Comparison of ENCODE assay signal across 17 cellular contexts in genomic region chr3:150324261-150324660, GRCh38.
DNase-seq lines count a peak whose midpoint lies in the region; ATAC-seq and TF ChIP-seq lines count a peak whose summit lies in the region.
"Had no signal": no experiment of that assay in that cellular context is flagged by ENCODE, and none has a peak within 500 bp of the region (broad histone marks: within the 10 kb centered on the region; RNA-seq: fewer than 3 reads in every experiment).

No MANE protein-coding gene starts in this region.

- H3K27me3 ChIP-seq in GM23338 (ENCODE audit: insufficient read depth) = no peaks in the 10 kb centered on the region
- H3K27me3 ChIP-seq in Panc1 (ENCODE audit: control insufficient read depth, insufficient read depth, low read length) = no peaks in the 10 kb centered on the region
- H3K27me3 ChIP-seq in trophoblast cell (ENCODE audit: insufficient read depth, low read length) = no peaks in the 10 kb centered on the region
- H3K27me3 ChIP-seq in naive thymus-derived CD4-positive, alpha-beta T cell (ENCODE audit: control insufficient read depth in 2 of 2, insufficient read depth in 2 of 2, low read length in 2 of 2) = no peaks in the 10 kb centered on the region

- H4K91ac ChIP-seq in trophoblast cell (ENCODE audit: low read depth, low read length) = peak overlapping the region; percentile 67

- BruUV-seq in Panc1 (replicated peaks; lab: Mats Ljungman, UMichigan) = no TSS peak

- peaks cover 3% of the 10 kb centered on the region; the same call in 1 of the 3 replicates for H3K36me3 Mint-ChIP-seq in GM23338 (ENCODE audit: low read depth)
- no peaks in the 10 kb centered on the region for H3K36me3 Mint-ChIP-seq in nephron (ENCODE audit: low read depth)
- peaks cover 0 to 4% (median 0%) of the 10 kb centered on the region in 5 donors for H3K36me3 Mint-ChIP-seq in naive thymus-derived CD4-positive, alpha-beta T cell

- ATAC-seq in GM23338 (no peak), Panc1 (no peak), HG02610 (IDR thresholded peaks at IDR 0.05; ENCODE audit: unreplicated experiment) (no peak)
- ATAC-seq in naive thymus-derived CD4-positive, alpha-beta T cell = no peak
- ATAC-seq: A549 had no signal

- 0 out of 2 replicates have a peak, but pooled peaks cover 4% of the 10 kb centered on the region for H3K9me2 ChIP-seq in GM23338 (ENCODE audit: insufficient read depth)

- WGBS in trophoblast cell (ENCODE audit: extremely low coverage, insufficient coverage, insufficient read length) = no CpG with 5 or more reads among the region's 3 CpGs

- H3K79me2 ChIP-seq in GM23338 (replicated peaks; ENCODE audit: insufficient read depth) (no peaks in the 10 kb centered on the region), trophoblast cell (ENCODE audit: control insufficient read depth, insufficient read depth, low read length, poor library complexity) (peaks cover 3% of the 10 kb centered on the region)

- no peak overlapping the region for H3K23ac ChIP-seq in trophoblast cell (ENCODE audit: low read length)

- no peak overlapping the region for H4K8ac ChIP-seq in trophoblast cell (ENCODE audit: low read depth, low read length)

- H3F3A ChIP-seq in GM23338 (replicated peaks; ENCODE audit: low read depth) = no peaks in the 10 kb centered on the region

- H2BK12ac ChIP-seq in trophoblast cell (ENCODE audit: low read length) = peak overlapping the region; percentile 93

- CTCF ChIA-PET in Panc1 (lab: Charles Lee) = no interaction called here
- CTCF ChIA-PET in naive thymus-derived CD4-positive, alpha-beta T cell (lab: Charles Lee) = no interaction called here

- H4K12ac ChIP-seq in trophoblast cell (ENCODE audit: low read depth, low read length) = no peak overlapping the region

- H3K4me3 Mint-ChIP-seq in GM23338 = no peak overlapping the region
- no peak overlapping the region for H3K4me3 Mint-ChIP-seq in nephron
- H3K4me3 Mint-ChIP-seq in naive thymus-derived CD4-positive, alpha-beta T cell = no peak overlapping the region
- H3K4me3 Mint-ChIP-seq: CD4-positive, alpha-beta T cell had no signal

- no peak overlapping the region for H2AK5ac ChIP-seq in trophoblast cell (ENCODE audit: low read length)

- H3K4me3 ChIP-seq in GM23338 (no peak overlapping the region), Panc1 (ENCODE audit: low read depth in 2 of 2, low read length in 2 of 2) (no peak overlapping the region), trophoblast cell (ENCODE audit: low read depth, low read length) (no peak overlapping the region)
- H3K4me3 ChIP-seq in naive thymus-derived CD4-positive, alpha-beta T cell (ENCODE audit: low read length) = no peak overlapping the region
- H3K4me3 ChIP-seq: A549, HAP-1 had no signal

- peaks cover 28% of the 10 kb centered on the region for H3K79me1 ChIP-seq in trophoblast cell (ENCODE audit: low read length)

- H3K9me3 ChIP-seq in Panc1 (ENCODE audit: control insufficient read depth, insufficient read depth, low read depth, low read length) = no peaks in the 10 kb centered on the region; the same call in 1 of the 2 replicates
- no peaks in the 10 kb centered on the region for H3K9me3 ChIP-seq in trophoblast cell (ENCODE audit: insufficient read depth, low read depth, low read length)
- no peaks in the 10 kb centered on the region for H3K9me3 ChIP-seq in naive thymus-derived CD4-positive, alpha-beta T cell (ENCODE audit: control insufficient read depth in 2 of 3, low read length in 3 of 3)
- H3K9me3 ChIP-seq: A549, HAP-1 had no signal

- intact Hi-C loops in Panc1 (cut with micrococcal nuclease; ENCODE audit: unreplicated experiment) = no loop called here
- intact Hi-C loops in naive thymus-derived CD4-positive, alpha-beta T cell (cut with micrococcal nuclease) = no loop called here

- H3K4me2 ChIP-seq in GM23338 (no peak overlapping the region), trophoblast cell (ENCODE audit: low read length) (no peak overlapping the region)
- H3K4me2 ChIP-seq: A549 had no signal

- H3K27me3 Mint-ChIP-seq in GM23338 (ENCODE audit: insufficient read depth, low read depth, poor library complexity) = no peaks in the 10 kb centered on the region
- peaks cover 3% of the 10 kb centered on the region for H3K27me3 Mint-ChIP-seq in nephron (ENCODE audit: low read depth)
- H3K27me3 Mint-ChIP-seq in naive thymus-derived CD4-positive, alpha-beta T cell = peaks cover 5 to 42% (median 19%) of the 10 kb centered on the region in 5 donors

- H2BK5ac ChIP-seq in trophoblast cell (ENCODE audit: low read depth, low read length, poor library complexity) = peak overlapping the region; percentile 82

- H2AFZ ChIP-seq in GM23338 = peak overlapping the region; percentile 75; the same call in 1 of the 2 replicates
- no peak overlapping the region for H2AFZ ChIP-seq in trophoblast cell (ENCODE audit: insufficient read depth, low read length, poor library complexity)

- peaks cover 8% of the 10 kb centered on the region for H3K9me3 Mint-ChIP-seq in GM23338
- H3K9me3 Mint-ChIP-seq in nephron = peaks cover 2% of the 10 kb centered on the region
- H3K9me3 Mint-ChIP-seq in naive thymus-derived CD4-positive, alpha-beta T cell = no peaks in the 10 kb centered on the region
- H3K9me3 Mint-ChIP-seq: CD4-positive, alpha-beta T cell had no signal

- DNase-seq in GM23338 (ENCODE audit: low spot score) (no peak), Panc1 (ENCODE audit: low read depth, low spot score) (no peak), trophoblast cell (peak; percentile 58 to 92), cortex of kidney (lab: John Stamatoyannopoulos, UW) (no peak), HPDE6-E6E7 (ENCODE audit: extremely low spot score) (no peak)
- DNase-seq in naive thymus-derived CD4-positive, alpha-beta T cell = no peak
- DNase-seq: AML-193; CD4-positive, alpha-beta T cell; DMS153; DMS79; GDM1 had no signal

- H2BK120ac ChIP-seq in trophoblast cell (ENCODE audit: insufficient read depth, low read length, poor library complexity) = peak overlapping the region; percentile 91

- H3K4me1 ChIP-seq in GM23338 (ENCODE audit: insufficient read depth) (no peaks in the 10 kb centered on the region), Panc1 (ENCODE audit: control insufficient read depth, insufficient read depth, low read length) (peaks cover 8% of the 10 kb centered on the region; the same call in 1 of the 2 replicates), trophoblast cell (ENCODE audit: control insufficient read depth in 1 of 2, insufficient read depth in 2 of 2, low read length in 2 of 2) (peaks cover 24 to 32% of the 10 kb centered on the region in 2 experiments)
- H3K4me1 ChIP-seq in naive thymus-derived CD4-positive, alpha-beta T cell (ENCODE audit: control insufficient read depth in 2 of 2, insufficient read depth in 2 of 2, low read length in 2 of 2) = no peaks in the 10 kb centered on the region
- H3K4me1 ChIP-seq: HAP-1 had no signal

- no peaks in the 10 kb centered on the region for H4K20me1 ChIP-seq in GM23338 (replicated peaks; ENCODE audit: insufficient read depth)

- peak overlapping the region; percentile 44 for H3K14ac ChIP-seq in trophoblast cell (ENCODE audit: low read length)

- TF ChIP-seq CTCF in GM23338 (conservative IDR thresholded peaks at IDR 0.05; ENCODE audit: low read depth in 2 of 2) (no peak), Panc1 (IDR thresholded peaks at IDR 0.05) (no peak), nephron (IDR thresholded peaks at IDR 0.05; ENCODE audit: unreplicated experiment in 3 of 3) (no peak)

- H3K27ac ChIP-seq in GM23338 (ENCODE audit: low read depth) = no peak overlapping the region
- H3K27ac ChIP-seq in Panc1 (ENCODE audit: low read length) = peak overlapping the region; percentile 37; the same call in 1 of the 2 replicates
- H3K27ac ChIP-seq in trophoblast cell (ENCODE audit: low read depth, low read length) = peak overlapping the region; percentile 62
- H3K27ac ChIP-seq in naive thymus-derived CD4-positive, alpha-beta T cell (ENCODE audit: low read depth, low read length) = no peak overlapping the region
- H3K27ac ChIP-seq: 22Rv1, C4-2B had no signal

- peak overlapping the region; percentile 40 for H3K18ac ChIP-seq in trophoblast cell (ENCODE audit: low read length)

- H3K4me1 Mint-ChIP-seq in GM23338 (peaks cover 7% of the 10 kb centered on the region), nephron (peaks cover 18% of the 10 kb centered on the region)
- H3K4me1 Mint-ChIP-seq in naive thymus-derived CD4-positive, alpha-beta T cell = no peaks in the 10 kb centered on the region

- POLR2A ChIA-PET in Panc1 (lab: Charles Lee) = interaction anchor here (1.0 kb wide), 1 partner anchor 12 kb away, joined by 3 read pairs; no protein-coding TSS in a partner anchor
- POLR2A ChIA-PET in naive thymus-derived CD4-positive, alpha-beta T cell (lab: Charles Lee) = no interaction called here

- H3K9ac ChIP-seq in trophoblast cell (ENCODE audit: low read length) = no peak overlapping the region

- H3K27ac Mint-ChIP-seq in GM23338 = no peak overlapping the region
- H3K27ac Mint-ChIP-seq in nephron = peak overlapping the region in 2 of 3 experiments; percentile 16 to 49
- H3K27ac Mint-ChIP-seq in naive thymus-derived CD4-positive, alpha-beta T cell = no peak overlapping the region
- H3K27ac Mint-ChIP-seq: CD4-positive, alpha-beta T cell had no signal

- in situ Hi-C loops in Panc1 (cut with HindIII; ENCODE audit: low pct_unique_long_range_greater_than_20kb, low sequenced_read_pairs) = no loop called here

- no peaks in the 10 kb centered on the region for H3K36me3 ChIP-seq in GM23338 (ENCODE audit: insufficient read depth)
- no peaks in the 10 kb centered on the region for H3K36me3 ChIP-seq in Panc1 (ENCODE audit: control insufficient read depth, insufficient read depth, low read length)
- no peaks in the 10 kb centered on the region for H3K36me3 ChIP-seq in trophoblast cell (ENCODE audit: control insufficient read depth in 1 of 2, insufficient read depth in 2 of 2, low read length in 2 of 2)
- H3K36me3 ChIP-seq in naive thymus-derived CD4-positive, alpha-beta T cell (ENCODE audit: control insufficient read depth in 2 of 3, insufficient read depth in 3 of 3, low read length in 3 of 3) = no peaks in the 10 kb centered on the region
- H3K36me3 ChIP-seq: HAP-1 had no signal

- H3K4ac ChIP-seq in trophoblast cell (ENCODE audit: low read depth, low read length) = no peak overlapping the region

TF ChIP-seq in GM23338, 12 proteins besides CTCF, POLR2A, EP300 and RAD21 (continues in another document):
- TF ChIP-seq CREB1 (CRISPR knock-in tag; IDR thresholded peaks at IDR 0.05; ENCODE audit: low read depth) = no peak
- TF ChIP-seq ZNF114 (CRISPR knock-in tag; IDR thresholded peaks at IDR 0.05) = no peak
- TF ChIP-seq EZH2phosphoT487 (IDR thresholded peaks at IDR 0.05; ENCODE audit: unreplicated experiment) = no peak

Comparison
In these comparisons a context has a peak if more than half of its experiments do, and no peak if none do; other contexts are left out.
1. DNase-seq: peak in trophoblast cell (2 of 2); none in GM23338 (single experiment), Panc1 (single experiment), cortex of kidney (single experiment), HPDE6-E6E7 (single experiment) and naive thymus-derived CD4-positive, alpha-beta T cell (0 of 9).
2. H3K27ac ChIP-seq: peak in Panc1 (single experiment) and trophoblast cell (single experiment); none in GM23338 (single experiment) and naive thymus-derived CD4-positive, alpha-beta T cell (single experiment).
3. H3K27ac Mint-ChIP-seq: peak in nephron (2 of 3); none in GM23338 (single experiment) and naive thymus-derived CD4-positive, alpha-beta T cell (0 of 9).